ENCODE assay signal across 35 cellular contexts in genomic region chr5:126400621-126401251, GRCh38.
"Had no signal": no experiment of that assay in that cellular context is flagged by ENCODE, and none has a peak within 500 bp of the region (broad histone marks: within the 10 kb centered on the region; RNA-seq: fewer than 3 reads in every experiment).

No MANE protein-coding gene starts in this region.

- H3K4me3 Mint-ChIP-seq: activated B cell treated with CpG ODN at 0.5 μM for 24 hours; activated CD4-positive, alpha-beta memory T cell treated with anti-CD3 and anti-CD28 coated beads for 36 hours; activated CD4-positive, alpha-beta T cell treated with anti-CD3 and anti-CD28 coated beads, Interleukin-2, amount 10 ng/mL, durations not matched to agents 24 days and 14 days; activated CD8-positive, alpha-beta T cell treated with anti-CD3 and anti-CD28 coated beads for 36 hours; activated naive CD4-positive, alpha-beta T cell treated with anti-CD3 and anti-CD28 coated beads, Interleukin-2, amount 10 ng/mL, durations not matched to agents 7 days and 5 days; activated naive CD4-positive, alpha-beta T cell treated with anti-CD3 and anti-CD28 coated beads, Interleukin-2, amount 50 U/mL, for 24 hours; activated naive CD8-positive, alpha-beta T cell; activated naive CD8-positive, alpha-beta T cell treated with anti-CD3 and anti-CD28 coated beads, Interleukin-2, amount 10 ng/mL, durations not matched to agents 7 days and 5 days; activated naive CD8-positive, alpha-beta T cell treated with anti-CD3 and anti-CD28 coated beads, Interleukin-2, amount 50 U/mL, for 24 hours; activated T-cell treated with anti-CD3 and anti-CD28 coated beads, Interleukin-2, amount 50 U/mL, for 4 hours; brain; T-helper 1 cell treated with Interleukin-12 subunit alpha and Interleukin-12 subunit beta and Interleukin-4 antibody, amounts not matched to agents 30 μg/mL and 1 μg/mL, for 36 hours; T-helper 2 cell treated with Interferon-gamma antibody and Interleukin-4, amounts not matched to agents 5 μg/mL and 100 μg/mL, for 36 hours had no signal

- H3K27me3 ChIP-seq: adrenal gland, cardiac muscle cell had no signal

- H3K4me3 ChIP-seq: adrenal gland, cardiac muscle cell had no signal

- H3K27ac Mint-ChIP-seq: activated B cell treated with CpG ODN at 0.5 μM for 24 hours; activated CD4-positive, alpha-beta memory T cell treated with anti-CD3 and anti-CD28 coated beads for 36 hours; activated CD4-positive, alpha-beta T cell treated with anti-CD3 and anti-CD28 coated beads, Interleukin-2, amount 10 ng/mL, durations not matched to agents 24 days and 14 days; activated CD8-positive, alpha-beta T cell treated with anti-CD3 and anti-CD28 coated beads for 36 hours; activated naive CD4-positive, alpha-beta T cell treated with anti-CD3 and anti-CD28 coated beads, Interleukin-2, amount 10 ng/mL, durations not matched to agents 7 days and 5 days; activated naive CD4-positive, alpha-beta T cell treated with anti-CD3 and anti-CD28 coated beads, Interleukin-2, amount 50 U/mL, for 24 hours; activated naive CD8-positive, alpha-beta T cell; activated naive CD8-positive, alpha-beta T cell treated with anti-CD3 and anti-CD28 coated beads, Interleukin-2, amount 10 ng/mL, durations not matched to agents 7 days and 5 days; activated naive CD8-positive, alpha-beta T cell treated with anti-CD3 and anti-CD28 coated beads, Interleukin-2, amount 50 U/mL, for 24 hours; activated T-helper 2 cell treated with anti-CD3 and anti-CD28 coated beads, Interferon-gamma antibody, Interleukin-2, Interleukin-4, amounts not matched to agents 10 μg/mL and 5 μg/mL and 100 μg/mL, durations not matched to agents 14 hours and 24 hours and 36 hours; brain; T-helper 1 cell treated with Interleukin-12 subunit alpha and Interleukin-12 subunit beta and Interleukin-4 antibody, amounts not matched to agents 30 μg/mL and 1 μg/mL, for 36 hours; T-helper 2 cell treated with Interferon-gamma antibody and Interleukin-4, amounts not matched to agents 5 μg/mL and 100 μg/mL, for 36 hours had no signal

- ATAC-seq: activated CD8-positive, alpha-beta T cell treated with anti-CD3 and anti-CD28 coated beads for 36 hours; activated naive CD8-positive, alpha-beta T cell treated with anti-CD3 and anti-CD28 coated beads, Interleukin-2, amount 50 U/mL, for 24 hours; activated T-cell treated with anti-CD3 and anti-CD28 coated beads, Interleukin-2, amount 50 U/mL, for 4 hours had no signal

- H3K4me1 ChIP-seq: adrenal gland had no signal

- H3K4me1 Mint-ChIP-seq: activated CD4-positive, alpha-beta T cell treated with anti-CD3 and anti-CD28 coated beads, Interleukin-2, amount 10 ng/mL, durations not matched to agents 24 days and 14 days; activated naive CD4-positive, alpha-beta T cell treated with anti-CD3 and anti-CD28 coated beads, Interleukin-2, amount 10 ng/mL, durations not matched to agents 7 days and 5 days; activated naive CD4-positive, alpha-beta T cell treated with anti-CD3 and anti-CD28 coated beads, Interleukin-2, amount 50 U/mL, for 24 hours; activated naive CD8-positive, alpha-beta T cell treated with anti-CD3 and anti-CD28 coated beads, Interleukin-2, amount 10 ng/mL, durations not matched to agents 7 days and 5 days; activated naive CD8-positive, alpha-beta T cell treated with anti-CD3 and anti-CD28 coated beads, Interleukin-2, amount 50 U/mL, for 24 hours; brain had no signal

- H3K27me3 Mint-ChIP-seq: activated CD8-positive, alpha-beta T cell treated with anti-CD3 and anti-CD28 coated beads for 36 hours; activated naive CD4-positive, alpha-beta T cell treated with anti-CD3 and anti-CD28 coated beads, Interleukin-2, amount 50 U/mL, for 24 hours; activated naive CD8-positive, alpha-beta T cell; activated naive CD8-positive, alpha-beta T cell treated with anti-CD3 and anti-CD28 coated beads, Interleukin-2, amount 50 U/mL, for 24 hours had no signal

- H3K27ac ChIP-seq: adrenal gland, cardiac muscle cell, VCaP had no signal

- H3K36me3 ChIP-seq: adrenal gland, cardiac muscle cell had no signal

- FAIRE-seq: bronchial epithelial cell, TTC549 had no signal

- DNase-seq: activated B cell treated with CpG ODN at 0.5 μM for 24 hours; activated CD4-positive, alpha-beta memory T cell treated with anti-CD3 and anti-CD28 coated beads for 36 hours; activated CD4-positive, alpha-beta T cell treated with anti-CD3 and anti-CD28 coated beads for 4 hours; activated CD4-positive, alpha-beta T cell treated with anti-CD3 and anti-CD28 coated beads, Interleukin-2, amount 10 ng/mL, durations not matched to agents 24 days and 14 days; activated CD4-positive, alpha-beta T cell treated with anti-CD3 and anti-CD28 coated beads, Interleukin-2, amount 50 U/mL, for 1 hour; activated CD4-positive, alpha-beta T cell treated with anti-CD3 and anti-CD28 coated beads, Interleukin-2, amount 50 U/mL, for 4 hours; activated CD4-positive, CD25-positive, alpha-beta regulatory T cell treated with anti-CD3 and anti-CD28 coated beads, Interleukin-2, amount 50 U/mL, for 72 hours; activated CD8-positive, alpha-beta memory T cell treated with anti-CD3 and anti-CD28 coated beads, Interleukin-2, amount 50 U/mL, for 4 hours; activated CD8-positive, alpha-beta T cell treated with anti-CD3 and anti-CD28 coated beads for 36 hours; activated effector memory CD4-positive, alpha-beta T cell treated with Interleukin-2 at 50 U/mL for 16 hours; activated gamma-delta T cell; activated naive CD4-positive, alpha-beta T cell treated with anti-CD3 and anti-CD28 coated beads, Interleukin-2, amount 10 ng/mL, durations not matched to agents 7 days and 5 days; activated naive CD4-positive, alpha-beta T cell treated with Interleukin-2 at 50 U/mL for 16 hours; activated naive CD8-positive, alpha-beta T cell treated with anti-CD3 and anti-CD28 coated beads, Interleukin-2, amount 10 ng/mL, durations not matched to agents 7 days and 5 days; activated naive CD8-positive, alpha-beta T cell treated with anti-CD3 and anti-CD28 coated beads, Interleukin-2, amount 50 U/mL, for 24 hours; activated T-cell treated with anti-CD3 and anti-CD28 coated beads for 4 hours; activated T-cell treated with anti-CD3 and anti-CD28 coated beads, Interleukin-2, amount 50 U/mL, for 1 hour; activated T-cell treated with anti-CD3 and anti-CD28 coated beads, Interleukin-2, amount 50 U/mL, for 4 hours; adrenal gland; amniotic stem cell; aorta; central memory CD4-positive, alpha-beta T cell; T-helper 1 cell; T-helper 2 cell; T-helper 9 cell had no signal

- H3K36me3 Mint-ChIP-seq: activated CD4-positive, alpha-beta memory T cell treated with anti-CD3 and anti-CD28 coated beads for 36 hours; activated naive CD4-positive, alpha-beta T cell treated with anti-CD3 and anti-CD28 coated beads, Interleukin-2, amount 10 ng/mL, durations not matched to agents 7 days and 5 days had no signal
